In genomic region chr2:131420751-131421150, GRCh38 we compare ENCODE assay signal across 9 cellular contexts. TPM values are rescaled to one million over a fixed set of nuclear protein-coding genes. Genes with fewer than 3 reads are reported as not detected.
"Had no signal": no experiment of that assay in that cellular context is flagged by ENCODE, and none has a peak within 500 bp of the region (broad histone marks: within the 10 kb centered on the region; RNA-seq: fewer than 3 reads in every experiment).

No MANE protein-coding gene starts in this region.

RNA-seq across cellular contexts. Expression of gene TUBA3D, which starts 55.2 kb away (rescaled TPM):
- total RNA-seq: MCF 10A, NCI-H460, OCI-LY7, PC-9, RPMI7951, SJCRH30, SK-MEL-5 had no signal

RNA-seq across cellular contexts. Expression of gene RAB6D, which starts 56.8 kb away (rescaled TPM):
- total RNA-seq: LHCN-M2, MCF 10A, OCI-LY7, PC-9, Right ventricle myocardium inferior, RPMI7951, SJCRH30, SK-MEL-5 had no signal
